Comparison of ENCODE assay signal across 13 cellular contexts in genomic region chr12:69392146-69392928, GRCh38.
DNase-seq lines count a peak whose midpoint lies in the region; ATAC-seq lines count a peak whose summit lies in the region.
"Had no signal": no experiment of that assay in that cellular context is flagged by ENCODE, and none has a peak within 500 bp of the region (broad histone marks: within the 10 kb centered on the region; RNA-seq: fewer than 3 reads in every experiment).

No MANE protein-coding gene starts in this region.

- ATAC-seq in GM18870 (IDR thresholded peaks at IDR 0.05; ENCODE audit: unreplicated experiment) = peak; percentile 77
- ATAC-seq in HG02759 (IDR thresholded peaks at IDR 0.05; ENCODE audit: unreplicated experiment) = peak; percentile 90
- ATAC-seq: left cardiac atrium had no signal

- DNase-seq in EH (ENCODE audit: low read depth) = peak; percentile 57
- DNase-seq in NCI-H226 = peak; percentile 36
- no peak for DNase-seq in SW480 (ENCODE audit: low spot score)
- no peak for DNase-seq in NCI-H2107 treated with DMSO at 0.1 percent for 48 hours (lab: John Stamatoyannopoulos, UW; ENCODE audit: unreplicated experiment)
- DNase-seq in NCI-H2171 (lab: John Stamatoyannopoulos, UW) = no peak
- DNase-seq in SKM-1 (lab: John Stamatoyannopoulos, UW; ENCODE audit: unreplicated experiment) = no peak
- DNase-seq: H7, left cardiac atrium, NCI-H2029, PC-9, T1000 had no signal

Comparison
In these comparisons a context has a peak if more than half of its experiments do, and no peak if none do; other contexts are left out.
1. DNase-seq: peak in EH (single experiment) and NCI-H226 (single experiment); none in SW480 (single experiment), NCI-H2107 treated with DMSO at 0.1 percent for 48 hours (single experiment), NCI-H2171 (single experiment) and SKM-1 (single experiment).